ENCODE assay signal across 8 cellular contexts in the genomic region with DNA sequence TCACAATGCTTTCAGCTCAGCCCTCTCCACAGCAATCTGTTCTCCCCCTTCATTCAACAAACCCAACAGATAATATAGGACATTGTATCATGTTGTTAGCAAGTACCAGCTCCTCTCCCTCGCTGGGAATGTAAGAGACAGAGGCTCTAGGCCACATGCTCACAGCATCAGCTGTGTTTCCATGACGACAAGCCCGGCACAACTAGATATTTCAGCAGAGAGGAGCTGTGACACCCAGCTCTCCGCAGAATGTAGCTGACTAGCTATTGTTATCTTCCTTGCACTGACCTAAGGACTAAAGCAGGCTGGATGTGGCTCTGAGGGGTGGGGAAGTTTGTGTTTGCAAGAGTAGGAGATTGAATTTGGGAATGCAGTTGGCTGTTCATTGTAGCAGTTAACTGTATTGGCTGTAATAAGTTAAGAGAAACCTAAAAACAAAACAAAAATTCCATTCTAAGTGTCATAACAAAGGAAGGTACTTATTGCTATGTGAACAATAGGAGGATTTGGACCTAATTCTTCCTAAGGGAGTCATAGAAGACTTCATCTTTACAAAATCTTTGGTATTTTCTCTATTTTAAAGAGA. TPM values are rescaled to one million over a fixed set of nuclear protein-coding genes. Genes with fewer than 3 reads are reported as not detected.
DNase-seq lines count a peak whose midpoint lies in the region; TF ChIP-seq lines count a peak whose summit lies in the region.

No MANE protein-coding gene starts in this region.

- no peaks in the 10 kb centered on the region for H3K9me3 ChIP-seq in fibroblast of lung (ENCODE audit: control insufficient read depth, insufficient read depth, low read depth, low read length)

- DNase-seq in COR-L47 (lab: John Stamatoyannopoulos, UW) (peak; percentile 5), NCI-H524 treated with DMSO at 0.1 percent for 48 hours (lab: John Stamatoyannopoulos, UW) (peak; percentile 34), fibroblast of lung (ENCODE audit: low read depth in 2 of 2) (peak; percentile 84 to 85), midbrain (lab: John Stamatoyannopoulos, UW) (peak; percentile 85), mesenteric fat pad (ENCODE audit: low spot score) (no peak), activated gamma-delta T cell treated with Interleukin-2 at 50 U/mL for 16 hours (no peak), NCI-H2196 treated with DMSO at 0.1 percent for 48 hours (lab: John Stamatoyannopoulos, UW; ENCODE audit: unreplicated experiment) (no peak), LoVo (ENCODE audit: low spot score) (no peak)

- no peaks in the 10 kb centered on the region for H4K20me1 ChIP-seq in fibroblast of lung (ENCODE audit: control insufficient read depth, extremely low read depth, insufficient read depth, low read length)

- no peak overlapping the region for H2AFZ ChIP-seq in fibroblast of lung (ENCODE audit: low read length)

- no peaks in the 10 kb centered on the region for H3K79me2 ChIP-seq in fibroblast of lung (ENCODE audit: control insufficient read depth, insufficient read depth, low read length)

- H3K4me1 ChIP-seq in fibroblast of lung (ENCODE audit: control insufficient read depth, extremely low read depth, insufficient read depth, low read length): peaks cover 5% of the 10 kb centered on the region

- no peaks in the 10 kb centered on the region for H3K27me3 ChIP-seq in fibroblast of lung (ENCODE audit: control insufficient read depth, insufficient read depth, low read length)

- no peak overlapping the region for H3K27ac ChIP-seq in fibroblast of lung (ENCODE audit: insufficient read depth, low read length)

- H3K4me2 ChIP-seq in fibroblast of lung (ENCODE audit: extremely low read depth, insufficient read depth, low read length): no peak overlapping the region

- H3K9ac ChIP-seq in fibroblast of lung (ENCODE audit: insufficient read depth, low read length): no peak overlapping the region

- no peak for TF ChIP-seq CTCF in fibroblast of lung (conservative IDR thresholded peaks at IDR 0.05 in 1 of 2, IDR thresholded peaks at IDR 0.05 in 1 of 2; ENCODE audit: low read depth in 1 of 2, low read length in 2 of 2)

- no peaks in the 10 kb centered on the region for H3K36me3 ChIP-seq in fibroblast of lung (ENCODE audit: control insufficient read depth, insufficient read depth, low read length)

- H3K4me3 ChIP-seq in fibroblast of lung (replicated peaks in 1 of 4; ENCODE audit: control extremely low read depth in 1 of 4, insufficient read depth in 1 of 4, low read depth in 3 of 4, low read length in 4 of 4): no peak overlapping the region

RNA-seq across cellular contexts. Expression of a gene that starts 28.0 kb away (rescaled TPM):
- total RNA-seq in fibroblast of lung: 101 and 160 TPM in 2 replicates
- polyA plus RNA-seq in fibroblast of lung: 110 and 178 TPM in 2 replicates
- 111 and 172 TPM in 2 replicates for polyA plus RNA-seq in fibroblast of lung (2012)
- 2.6 and 6.5 TPM in 2 replicates for polyA minus RNA-seq in fibroblast of lung (ENCODE audit: low replicate concordance)
- total RNA-seq in mesenteric fat pad: 72.7 TPM

Comparison
In these comparisons a context has a peak if more than half of its experiments do, and no peak if none do; other contexts are left out.
1. DNase-seq: peak in COR-L47 (single experiment), NCI-H524 treated with DMSO at 0.1 percent for 48 hours (single experiment), fibroblast of lung (2 of 2) and midbrain (single experiment); none in mesenteric fat pad (single experiment), activated gamma-delta T cell treated with Interleukin-2 at 50 U/mL for 16 hours (single experiment), NCI-H2196 treated with DMSO at 0.1 percent for 48 hours (single experiment) and LoVo (single experiment).